In the genomic region with DNA sequence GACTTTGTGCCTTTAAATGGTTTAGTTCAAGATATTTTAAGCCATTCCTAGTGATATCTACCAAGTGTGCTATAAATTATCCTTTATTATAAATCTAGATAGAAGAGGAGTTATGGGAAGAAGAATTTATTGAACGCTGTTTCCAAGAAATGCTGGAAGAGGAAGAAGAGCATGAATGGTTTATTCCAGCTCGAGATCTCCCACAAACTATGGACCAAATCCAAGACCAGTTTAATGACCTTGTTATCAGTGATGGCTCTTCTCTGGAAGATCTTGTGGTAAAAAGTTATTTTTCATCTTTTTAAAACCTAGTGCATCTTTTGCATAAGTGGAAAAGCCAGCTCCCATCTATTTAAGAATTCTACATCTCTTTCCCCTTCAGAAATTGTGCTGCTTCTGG, we compare ENCODE assay signal across 17 cellular contexts. TPM values are rescaled to one million over a fixed set of nuclear protein-coding genes. Genes with fewer than 3 reads are reported as not detected.
A peak's percentile ranks its signal among the peaks of the same experiment; 100 is the strongest.
DNase-seq lines count a peak whose midpoint lies in the region; ATAC-seq and TF ChIP-seq lines count a peak whose summit lies in the region.
"Had no signal": no experiment of that assay in that cellular context is flagged by ENCODE, and none has a peak within 500 bp of the region (broad histone marks: within the 10 kb centered on the region; RNA-seq: fewer than 3 reads in every experiment).

No MANE protein-coding gene starts in this region.

- TSS peak; percentile 39 for BruUV-seq in Panc1 (replicated peaks; lab: Mats Ljungman, UMichigan)

- H3K4me1 Mint-ChIP-seq in natural killer cell treated with Interleukin-12 subunit alpha and Interleukin-12 subunit beta and Interleukin-15 and Interleukin-18, amount 100 ng/mL, for 72 hours (ENCODE audit: low read depth in 2 of 2): peaks cover 14% of the 10 kb centered on the region in 2 donors
- H3K4me1 Mint-ChIP-seq in natural killer cell: peaks cover 9% of the 10 kb centered on the region in 2 donors
- H3K4me1 Mint-ChIP-seq: CD14-positive monocyte had no signal

- TF ChIP-seq CTCF in natural killer cell (IDR thresholded peaks at IDR 0.05) (no peak), Panc1 (IDR thresholded peaks at IDR 0.05) (no peak), fibroblast of villous mesenchyme (IDR thresholded peaks at IDR 0.05; ENCODE audit: insufficient read depth, low read depth, low read length) (no peak), uterus (IDR thresholded peaks at IDR 0.05) (no peak)

- H3K9me3 Mint-ChIP-seq in natural killer cell treated with Interleukin-12 subunit alpha and Interleukin-12 subunit beta and Interleukin-15 and Interleukin-18, amount 100 ng/mL, for 72 hours: no peaks in the 10 kb centered on the region
- H3K9me3 Mint-ChIP-seq in natural killer cell: no peaks in the 10 kb centered on the region
- H3K9me3 Mint-ChIP-seq: CD8-positive, alpha-beta T cell had no signal

- no peaks in the 10 kb centered on the region for H3K27me3 Mint-ChIP-seq in natural killer cell treated with Interleukin-12 subunit alpha and Interleukin-12 subunit beta and Interleukin-15 and Interleukin-18, amount 100 ng/mL, for 72 hours
- H3K27me3 Mint-ChIP-seq in natural killer cell (ENCODE audit: low read depth in 2 of 2): no peaks in the 10 kb centered on the region

- H3K27me3 ChIP-seq in Panc1 (ENCODE audit: control insufficient read depth, insufficient read depth, low read length) (no peaks in the 10 kb centered on the region), uterus (no peaks in the 10 kb centered on the region)

- DNase-seq in natural killer cell treated with Interleukin-12 subunit alpha and Interleukin-12 subunit beta and Interleukin-15 and Interleukin-18, amount 100 ng/mL, for 72 hours (ENCODE audit: low spot score): no peak
- DNase-seq in natural killer cell (no peak), Panc1 (ENCODE audit: low read depth, low spot score) (no peak), fibroblast of villous mesenchyme (ENCODE audit: low read depth) (peak; percentile 64), uterus (no peak), pons (ENCODE audit: low spot score) (no peak), T1000 (lab: John Stamatoyannopoulos, UW) (no peak)
- DNase-seq: COR-L47, DMS153, DMS79 treated with DMSO at 0.1 percent for 48 hours, EL had no signal

- H3K4me3 ChIP-seq in Panc1 (ENCODE audit: low read depth in 2 of 2, low read length in 2 of 2) (no peak overlapping the region), fibroblast of villous mesenchyme (ENCODE audit: low read depth, low read length) (no peak overlapping the region), uterus (no peak overlapping the region)
- H3K4me3 ChIP-seq: A549, HAP-1 had no signal

- peak overlapping the region; percentile 11 to 33 for H3K27ac Mint-ChIP-seq in natural killer cell treated with Interleukin-12 subunit alpha and Interleukin-12 subunit beta and Interleukin-15 and Interleukin-18, amount 100 ng/mL, for 72 hours
- H3K27ac Mint-ChIP-seq in natural killer cell: peak overlapping the region in 1 of 2 donors; percentile 21
- H3K27ac Mint-ChIP-seq: CD8-positive, alpha-beta T cell had no signal

- H3K36me3 Mint-ChIP-seq in natural killer cell treated with Interleukin-12 subunit alpha and Interleukin-12 subunit beta and Interleukin-15 and Interleukin-18, amount 100 ng/mL, for 72 hours: peaks cover 14% of the 10 kb centered on the region
- H3K36me3 Mint-ChIP-seq in natural killer cell: no peaks in the 10 kb centered on the region

- TF ChIP-seq POLR2A in uterus (IDR thresholded peaks at IDR 0.05): no peak

- intact Hi-C loops in natural killer cell (cut with micrococcal nuclease) (no loop called here), Panc1 (cut with micrococcal nuclease; ENCODE audit: unreplicated experiment) (no loop called here), uterus (cut with DNase I; ENCODE audit: low total_unique reads) (no loop called here)

- H3K27ac ChIP-seq in Panc1 (ENCODE audit: low read length) (no peak overlapping the region), uterus (peak overlapping the region; percentile 3 to 6)
- H3K27ac ChIP-seq: A549 had no signal

- POLR2A ChIA-PET in Panc1 (lab: Charles Lee): no interaction called here

- peaks cover 17% of the 10 kb centered on the region for H3K36me3 ChIP-seq in Panc1 (ENCODE audit: control insufficient read depth, insufficient read depth, low read length)
- no peaks in the 10 kb centered on the region for H3K36me3 ChIP-seq in uterus

- CTCF ChIA-PET in Panc1 (lab: Charles Lee): no interaction called here

- H3K4me1 ChIP-seq in Panc1 (ENCODE audit: control insufficient read depth, insufficient read depth, low read length) (no peaks in the 10 kb centered on the region), uterus (peaks cover 0 to 5% of the 10 kb centered on the region in 2 donors)
- H3K4me1 ChIP-seq: A549, HAP-1 had no signal

- H3K4me3 Mint-ChIP-seq in natural killer cell treated with Interleukin-12 subunit alpha and Interleukin-12 subunit beta and Interleukin-15 and Interleukin-18, amount 100 ng/mL, for 72 hours: no peak overlapping the region
- no peak overlapping the region for H3K4me3 Mint-ChIP-seq in natural killer cell
- H3K4me3 Mint-ChIP-seq: CD14-positive monocyte; CD8-positive, alpha-beta T cell had no signal

- in situ Hi-C loops in Panc1 (cut with HindIII; ENCODE audit: low pct_unique_long_range_greater_than_20kb, low sequenced_read_pairs): no loop called here

- ATAC-seq in natural killer cell treated with Interleukin-12 subunit alpha and Interleukin-12 subunit beta and Interleukin-15 and Interleukin-18, amount 100 ng/mL, for 72 hours: no peak
- ATAC-seq in natural killer cell (no peak), Panc1 (no peak)
- ATAC-seq: A549; CD8-positive, alpha-beta T cell had no signal

- H3K9me3 ChIP-seq in Panc1 (ENCODE audit: control insufficient read depth, insufficient read depth, low read depth, low read length) (no peaks in the 10 kb centered on the region), uterus (no peaks in the 10 kb centered on the region)
- H3K9me3 ChIP-seq: A549, HAP-1 had no signal

RNA-seq across cellular contexts. Expression of gene SLC23A1, which starts 18.6 kb away (rescaled TPM):
- total RNA-seq in natural killer cell treated with Interleukin-12 subunit alpha and Interleukin-12 subunit beta and Interleukin-15 and Interleukin-18, amount 100 ng/mL, for 72 hours: under 1 TPM; 0.36 to 0.78 TPM
- total RNA-seq in natural killer cell: not detected
- total RNA-seq in Panc1 (2021; ENCODE audit: unreplicated experiment): not detected
- polyA plus RNA-seq in Panc1 (2012; ENCODE audit: insufficient read length): not detected
- not detected in 2 replicates for total RNA-seq in fibroblast of villous mesenchyme
- 1 to 10 TPM in 2 of 4 donors, under 1 TPM in 1, not detected in 1; 0.30 to 5.5 (median 1.0) TPM for total RNA-seq in uterus
- total RNA-seq: CD8-positive, alpha-beta T cell; H1 had no signal
- polyA plus RNA-seq: BJ, CD14-positive monocyte, H1 had no signal

RNA-seq across cellular contexts. Expression of gene PAIP2, which starts 22.8 kb away (rescaled TPM):
- 10 to 100 TPM; 38.1 to 77.5 TPM for total RNA-seq in natural killer cell treated with Interleukin-12 subunit alpha and Interleukin-12 subunit beta and Interleukin-15 and Interleukin-18, amount 100 ng/mL, for 72 hours
- total RNA-seq in natural killer cell (100 to 1,000 TPM; 105 to 126 (median 110) TPM), Panc1 (2021; ENCODE audit: unreplicated experiment) (79.4 TPM), fibroblast of villous mesenchyme (35.1 and 56.1 TPM in 2 replicates), uterus (100 to 1,000 TPM in 1 of 4 donors, 10 to 100 TPM in 3; 43.5 to 144 (median 87.7) TPM)
- 229 TPM for polyA plus RNA-seq in Panc1 (2012; ENCODE audit: insufficient read length)

RNA-seq across cellular contexts. Expression of gene MZB1, which starts 25.2 kb away (rescaled TPM):
- 10 to 100 TPM; 10.3 to 27.6 TPM for total RNA-seq in natural killer cell treated with Interleukin-12 subunit alpha and Interleukin-12 subunit beta and Interleukin-15 and Interleukin-18, amount 100 ng/mL, for 72 hours
- total RNA-seq in natural killer cell: 10 to 100 TPM in 1 of 3 donors, 1 to 10 TPM in 2; 2.0 to 60.0 (median 2.8) TPM
- 0.49 TPM for total RNA-seq in Panc1 (2021; ENCODE audit: unreplicated experiment)
- polyA plus RNA-seq in Panc1 (2012; ENCODE audit: insufficient read length): 0.21 TPM
- under 0.01 and 0.43 TPM in 2 replicates for total RNA-seq in fibroblast of villous mesenchyme
- total RNA-seq in uterus: 1 to 10 TPM in 2 of 4 donors, not detected in 2; 1.3 to 5.6 TPM
- polyA plus RNA-seq: BJ had no signal

RNA-seq across cellular contexts. Expression of gene PROB1, which starts 30.4 kb away (rescaled TPM):
- total RNA-seq in natural killer cell treated with Interleukin-12 subunit alpha and Interleukin-12 subunit beta and Interleukin-15 and Interleukin-18, amount 100 ng/mL, for 72 hours: 1 to 10 TPM; 3.4 to 6.6 TPM
- 1 to 10 TPM in 1 of 3 donors, under 1 TPM in 2; 0.91 to 1.0 (median 0.96) TPM for total RNA-seq in natural killer cell
- total RNA-seq in Panc1 (2021; ENCODE audit: unreplicated experiment): 2.3 TPM
- 3.8 TPM for polyA plus RNA-seq in Panc1 (2012; ENCODE audit: insufficient read length)
- 3.9 and 4.3 TPM in 2 replicates for total RNA-seq in fibroblast of villous mesenchyme
- 1 to 10 TPM in 3 of 4 donors, not detected in 1; 1.5 to 8.3 (median 1.7) TPM for total RNA-seq in uterus

RNA-seq across cellular contexts. Expression of gene SPATA24, which starts 39.4 kb away (rescaled TPM):
- 1 to 10 TPM; 6.4 to 7.2 TPM for total RNA-seq in natural killer cell treated with Interleukin-12 subunit alpha and Interleukin-12 subunit beta and Interleukin-15 and Interleukin-18, amount 100 ng/mL, for 72 hours
- total RNA-seq in natural killer cell (1 to 10 TPM; 1.6 to 2.9 (median 2.7) TPM), Panc1 (2021; ENCODE audit: unreplicated experiment) (5.5 TPM), fibroblast of villous mesenchyme (3.9 and 5.2 TPM in 2 replicates), uterus (1 to 10 TPM in 2 of 4 donors, not detected in 2; 2.4 to 3.4 TPM)
- polyA plus RNA-seq in Panc1 (2012; ENCODE audit: insufficient read length): 4.0 TPM
